In genomic region chr6:89895273-89895874, GRCh38 we compare ENCODE assay signal across 11 cellular contexts. TPM values are rescaled to one million over a fixed set of nuclear protein-coding genes. Genes with fewer than 3 reads are reported as not detected.
A peak's percentile ranks its signal among the peaks of the same experiment; 100 is the strongest.
DNase-seq lines count a peak whose midpoint lies in the region; ATAC-seq and TF ChIP-seq lines count a peak whose summit lies in the region.
"Had no signal": no experiment of that assay in that cellular context is flagged by ENCODE, and none has a peak within 500 bp of the region (broad histone marks: within the 10 kb centered on the region; RNA-seq: fewer than 3 reads in every experiment).

No MANE protein-coding gene starts in this region.

- intact Hi-C loops in upper lobe of right lung (cut with DNase I), result no loop called here

- TF ChIP-seq POLR2A in suprapubic skin (IDR thresholded peaks at IDR 0.05), result no peak

- H3K27ac ChIP-seq in cardiac muscle cell, result no peak overlapping the region
- H3K27ac ChIP-seq in right atrium auricular region, result no peak overlapping the region
- H3K27ac ChIP-seq in hepatocyte, result no peak overlapping the region
- no peak overlapping the region for H3K27ac ChIP-seq in upper lobe of right lung
- no peak overlapping the region for H3K27ac ChIP-seq in suprapubic skin
- H3K27ac ChIP-seq: ovary, tibial nerve had no signal

- H3K9me2 ChIP-seq in hepatocyte (replicated peaks; ENCODE audit: insufficient read depth), result no peaks in the 10 kb centered on the region

- H3K27me3 ChIP-seq in cardiac muscle cell (peaks cover 10% of the 10 kb centered on the region), right atrium auricular region (peaks cover 4 to 7% of the 10 kb centered on the region in 2 donors), hepatocyte (no peaks in the 10 kb centered on the region), upper lobe of right lung (peaks cover 30% of the 10 kb centered on the region), suprapubic skin (peaks cover 34% of the 10 kb centered on the region)
- H3K27me3 ChIP-seq: ovary had no signal

- H3K4me3 ChIP-seq in cardiac muscle cell (no peak overlapping the region), right atrium auricular region (no peak overlapping the region), hepatocyte (no peak overlapping the region), upper lobe of right lung (no peak overlapping the region), suprapubic skin (no peak overlapping the region)
- H3K4me3 ChIP-seq: ovary, tibial nerve had no signal

- no peak for TF ChIP-seq CTCF in cardiac muscle cell (IDR thresholded peaks at IDR 0.05; ENCODE audit: low read depth, low read length)
- no peak for TF ChIP-seq CTCF in right atrium auricular region (IDR thresholded peaks at IDR 0.05)
- TF ChIP-seq CTCF in WTC11 (IDR thresholded peaks at IDR 0.05), result no peak
- TF ChIP-seq CTCF in hepatocyte (IDR thresholded peaks at IDR 0.05; ENCODE audit: poor library complexity), result no peak
- TF ChIP-seq CTCF in upper lobe of right lung (IDR thresholded peaks at IDR 0.05), result no peak
- TF ChIP-seq CTCF in suprapubic skin (IDR thresholded peaks at IDR 0.05), result no peak

- WGBS in hepatocyte (ENCODE audit: low lambda C conversion rate, missing lambda C conversion rate), result 45% methylated on average over 8 of the region's 8 CpGs
- 50% methylated on average over 8 of the region's 8 CpGs for WGBS in suprapubic skin

- no peaks in the 10 kb centered on the region for H3K79me2 ChIP-seq in hepatocyte

- no peak overlapping the region for H2AFZ ChIP-seq in hepatocyte

- H3K4me1 ChIP-seq in cardiac muscle cell (ENCODE audit: low read depth) (no peaks in the 10 kb centered on the region), right atrium auricular region (no peaks in the 10 kb centered on the region), hepatocyte (ENCODE audit: insufficient read depth) (peaks cover 4% of the 10 kb centered on the region), upper lobe of right lung (no peaks in the 10 kb centered on the region), suprapubic skin (no peaks in the 10 kb centered on the region)
- H3K4me1 ChIP-seq: tibial nerve had no signal

- ATAC-seq in WTC11 (peak; percentile 96), upper lobe of right lung (peak; percentile 83), HG02763 (IDR thresholded peaks at IDR 0.05; ENCODE audit: unreplicated experiment) (no peak)

- H3K9me3 ChIP-seq in cardiac muscle cell (ENCODE audit: low read depth), result no peaks in the 10 kb centered on the region
- H3K9me3 ChIP-seq in right atrium auricular region, result no peaks in the 10 kb centered on the region
- no peaks in the 10 kb centered on the region for H3K9me3 ChIP-seq in hepatocyte (ENCODE audit: low read depth)
- H3K9me3 ChIP-seq in upper lobe of right lung, result no peaks in the 10 kb centered on the region
- H3K9me3 ChIP-seq in suprapubic skin, result no peaks in the 10 kb centered on the region
- H3K9me3 ChIP-seq: ovary, tibial nerve had no signal

- POLR2A ChIA-PET in WTC11 (lab: Charles Lee), result interaction anchor here (0.6 kb wide), 1 partner anchor 76 kb away, joined by 3 read pairs; the partner anchor contains the start of gene MDN1

- H3K4me3 Mint-ChIP-seq in WTC11, result no peak overlapping the region
- H3K4me3 Mint-ChIP-seq: CD4-positive, alpha-beta memory T cell had no signal

- no peak overlapping the region for H3K4me2 ChIP-seq in hepatocyte

- CTCF ChIA-PET in WTC11 (lab: Charles Lee), result interaction anchor here (0.5 to 1.4 kb wide), 2 partner anchors 45 to 228 kb away, joined by 3 to 8 read pairs; no protein-coding TSS in a partner anchor

- H3K9me3 Mint-ChIP-seq in WTC11, result no peaks in the 10 kb centered on the region

- peaks cover 33% of the 10 kb centered on the region for H3K4me1 Mint-ChIP-seq in WTC11

- DNase-seq in cardiac muscle cell (ENCODE audit: low read depth in 1 of 2, low spot score in 1 of 2) (peak; percentile 74 to 89), right atrium auricular region (ENCODE audit: low spot score) (no peak), WTC11 (ENCODE audit: low spot score) (peak; percentile 69), hepatocyte (ENCODE audit: low spot score) (peak; percentile 80), upper lobe of right lung (no peak), NCI-H2107 treated with DMSO at 0.1 percent for 48 hours (lab: John Stamatoyannopoulos, UW; ENCODE audit: unreplicated experiment) (no peak), suprapubic skin (ENCODE audit: low spot score in 2 of 2) (no peak)

- TF ChIP-seq EP300 in suprapubic skin (IDR thresholded peaks at IDR 0.05), result no peak

- peaks cover 44% of the 10 kb centered on the region for H3K27me3 Mint-ChIP-seq in WTC11 (ENCODE audit: low read depth)

- no peaks in the 10 kb centered on the region for H4K20me1 ChIP-seq in hepatocyte (ENCODE audit: insufficient read depth, poor library complexity, severe bottlenecking)

- H3K36me3 Mint-ChIP-seq in WTC11, result no peaks in the 10 kb centered on the region
- H3K36me3 Mint-ChIP-seq: CD4-positive, alpha-beta memory T cell had no signal

- H3K36me3 ChIP-seq in cardiac muscle cell (no peaks in the 10 kb centered on the region), right atrium auricular region (no peaks in the 10 kb centered on the region), hepatocyte (replicated peaks; ENCODE audit: insufficient read depth, low read depth) (no peaks in the 10 kb centered on the region), upper lobe of right lung (no peaks in the 10 kb centered on the region), suprapubic skin (no peaks in the 10 kb centered on the region)
- H3K36me3 ChIP-seq: ovary, tibial nerve had no signal

- H3K27ac Mint-ChIP-seq in WTC11, result no peak overlapping the region
- H3K27ac Mint-ChIP-seq: CD4-positive, alpha-beta memory T cell had no signal

TF ChIP-seq in WTC11, 78 proteins besides CTCF, POLR2A, EP300 and RAD21 (continues in another document):
- peak; percentile 46; the same call in 1 of the 2 replicates for TF ChIP-seq MLX (CRISPR knock-in tag; IDR thresholded peaks at IDR 0.05)
- no peak for TF ChIP-seq SOX15 (CRISPR knock-in tag; IDR thresholded peaks at IDR 0.05)
- peak; percentile 93 for TF ChIP-seq FOXP1 (CRISPR knock-in tag; IDR thresholded peaks at IDR 0.05; ENCODE audit: borderline replicate concordance)
- TF ChIP-seq TEAD4 (CRISPR knock-in tag; IDR thresholded peaks at IDR 0.05), result peak; percentile 93
- TF ChIP-seq ZNF121 (CRISPR knock-in tag; IDR thresholded peaks at IDR 0.05), result no peak; the same call in 1 of the 2 replicates
- TF ChIP-seq TCF7 (CRISPR knock-in tag; IDR thresholded peaks at IDR 0.05; ENCODE audit: low read depth), result peak; percentile 92
- TF ChIP-seq ATF1 (CRISPR knock-in tag; IDR thresholded peaks at IDR 0.05), result peak; percentile 78; the same call in 1 of the 2 replicates
- TF ChIP-seq NFE2L1 (CRISPR knock-in tag; IDR thresholded peaks at IDR 0.05), result peak; percentile 88
- 0 out of 2 replicates have a peak, but pooled peaks have one; percentile 69 for TF ChIP-seq TP53 (CRISPR knock-in tag; IDR thresholded peaks at IDR 0.05)
- peak; percentile 45; the same call in 1 of the 2 replicates for TF ChIP-seq MAX (CRISPR knock-in tag; IDR thresholded peaks at IDR 0.05)
- peak; percentile 46; the same call in 1 of the 2 replicates for TF ChIP-seq E2F5 (CRISPR knock-in tag; IDR thresholded peaks at IDR 0.05)
- TF ChIP-seq FOXP4 (CRISPR knock-in tag; IDR thresholded peaks at IDR 0.05), result peak; percentile 96
- TF ChIP-seq E2F4 (CRISPR knock-in tag; IDR thresholded peaks at IDR 0.05; ENCODE audit: borderline replicate concordance, low read depth), result peak; percentile 74; the same call in 1 of the 2 replicates

RNA-seq across cellular contexts. Expression of gene GJA10, which starts 1.1 kb away (rescaled TPM):
- total RNA-seq in cardiac muscle cell, result not detected in 2 replicates
- polyA plus RNA-seq in cardiac muscle cell, result not detected in 2 replicates
- total RNA-seq in right atrium auricular region, result not detected
- total RNA-seq in WTC11 (2021), result not detected in 3 replicates
- 0.24 TPM in 1 of 2 replicates, not detected in the other for total RNA-seq in hepatocyte
- polyA plus RNA-seq in hepatocyte, result not detected in 2 replicates
- total RNA-seq in upper lobe of right lung, result not detected
- total RNA-seq in suprapubic skin, result not detected
- total RNA-seq: CD4-positive, alpha-beta memory T cell; ovary; tibial nerve had no signal
- polyA plus RNA-seq: CD4-positive, alpha-beta memory T cell; ovary had no signal

Comparison
In these comparisons a context has a peak if more than half of its experiments do, and no peak if none do; other contexts are left out.
1. DNase-seq: peak in cardiac muscle cell (2 of 2), WTC11 (single experiment) and hepatocyte (single experiment); none in right atrium auricular region (single experiment), upper lobe of right lung (single experiment), NCI-H2107 treated with DMSO at 0.1 percent for 48 hours (single experiment) and suprapubic skin (0 of 2).